20 cellular contexts compared by ENCODE assay signal in the genomic region with DNA sequence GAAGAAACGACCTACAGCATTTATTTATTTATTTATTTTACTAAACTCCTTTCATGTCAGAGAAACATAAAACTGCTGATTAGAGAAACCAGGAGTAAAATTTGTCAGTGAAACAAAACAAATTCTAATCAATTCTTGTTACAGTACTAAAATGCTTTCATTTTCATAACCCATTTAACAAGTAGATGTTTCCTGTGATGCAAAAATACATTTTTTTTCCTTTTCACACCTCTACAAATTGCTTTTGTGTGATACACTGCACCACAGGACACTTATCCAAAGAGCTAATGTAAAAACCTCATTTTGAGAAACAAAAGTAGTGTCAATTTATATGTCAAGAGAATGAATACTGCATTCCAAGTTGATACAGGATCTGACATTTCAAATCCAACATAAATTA.
DNase-seq lines count a peak whose midpoint lies in the region; ATAC-seq and TF ChIP-seq lines count a peak whose summit lies in the region.
"Had no signal": no experiment of that assay in that cellular context is flagged by ENCODE, and none has a peak within 500 bp of the region (broad histone marks: within the 10 kb centered on the region; RNA-seq: fewer than 3 reads in every experiment).

No MANE protein-coding gene starts in this region.

- intact Hi-C loops in left cardiac atrium (cut with DNase I) = no loop called here

- no peak overlapping the region for H3K27ac ChIP-seq in SJCRH30
- H3K27ac ChIP-seq: spleen had no signal

- ATAC-seq in GM18861 (IDR thresholded peaks at IDR 0.05; ENCODE audit: unreplicated experiment) = peak; percentile 51
- ATAC-seq in GM21423 (IDR thresholded peaks at IDR 0.05; ENCODE audit: unreplicated experiment) = peak; percentile 86
- peak; percentile 61 for ATAC-seq in HG03108 (IDR thresholded peaks at IDR 0.05; ENCODE audit: unreplicated experiment)
- peak; percentile 40 for ATAC-seq in SK-N-SH treated with all-trans-retinoic acid at 6 μM for 48 hours
- ATAC-seq in left cardiac atrium = no peak
- ATAC-seq: esophagus mucosa had no signal

- H3K27me3 ChIP-seq in SJCRH30 = no peaks in the 10 kb centered on the region
- H3K27me3 ChIP-seq: spleen had no signal

- H3K4me1 ChIP-seq in SJCRH30 = peaks cover 19% of the 10 kb centered on the region
- H3K4me1 ChIP-seq: spleen had no signal

- no peak overlapping the region for H3K4me3 ChIP-seq in SJCRH30
- H3K4me3 ChIP-seq: spleen had no signal

- no peak for DNase-seq in stimulated activated CD4-positive, alpha-beta T cell treated with anti-CD3 and anti-CD28 coated beads, Interleukin-2, amount 100 ng/mL, for 48 hours
- no peak for DNase-seq in inferior parietal cortex (ENCODE audit: extremely low spot score)
- DNase-seq in SJCRH30 = no peak
- no peak for DNase-seq in left cardiac atrium
- DNase-seq: activated CD4-positive, alpha-beta memory T cell treated with anti-CD3 and anti-CD28 coated beads for 36 hours; aorta; Calu3; cortex of kidney; GF-D8; KG1; NCI-H345; posterior cingulate gyrus; SHP77 treated with DMSO at 0.1 percent for 48 hours; spleen; substantia nigra had no signal

- H3K36me3 ChIP-seq in SJCRH30 = no peaks in the 10 kb centered on the region
- H3K36me3 ChIP-seq: spleen had no signal

- no peaks in the 10 kb centered on the region for H3K9me3 ChIP-seq in SJCRH30 (replicated peaks)

TF ChIP-seq in SK-N-SH treated with all-trans-retinoic acid at 6 μM for 48 hours, 23 proteins besides CTCF, POLR2A, EP300 and RAD21:
- TF ChIP-seq, protein P1, sequence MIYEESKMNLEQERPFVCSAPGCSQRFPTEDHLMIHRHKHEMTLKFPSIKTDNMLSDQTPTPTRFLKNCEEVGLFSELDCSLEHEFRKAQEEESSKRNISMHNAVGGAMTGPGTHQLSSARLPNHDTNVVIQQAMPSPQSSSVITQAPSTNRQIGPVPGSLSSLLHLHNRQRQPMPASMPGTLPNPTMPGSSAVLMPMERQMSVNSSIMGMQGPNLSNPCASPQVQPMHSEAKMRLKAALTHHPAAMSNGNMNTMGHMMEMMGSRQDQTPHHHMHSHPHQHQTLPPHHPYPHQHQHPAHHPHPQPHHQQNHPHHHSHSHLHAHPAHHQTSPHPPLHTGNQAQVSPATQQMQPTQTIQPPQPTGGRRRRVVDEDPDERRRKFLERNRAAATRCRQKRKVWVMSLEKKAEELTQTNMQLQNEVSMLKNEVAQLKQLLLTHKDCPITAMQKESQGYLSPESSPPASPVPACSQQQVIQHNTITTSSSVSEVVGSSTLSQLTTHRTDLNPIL (CRISPR knock-in tag; IDR thresholded peaks at IDR 0.05; ENCODE audit: low read depth) = no peak
- no peak for TF ChIP-seq ZNF8 (CRISPR knock-in tag; IDR thresholded peaks at IDR 0.05)
- TF ChIP-seq CSDC2 (CRISPR knock-in tag; IDR thresholded peaks at IDR 0.05) = no peak
- no peak for TF ChIP-seq RARB (CRISPR knock-in tag; IDR thresholded peaks at IDR 0.05)
- TF ChIP-seq ESRRG (CRISPR knock-in tag; IDR thresholded peaks at IDR 0.05) = no peak
- TF ChIP-seq ZNF70 (CRISPR knock-in tag; IDR thresholded peaks at IDR 0.05) = no peak
- TF ChIP-seq ZFP3 (CRISPR knock-in tag; IDR thresholded peaks at IDR 0.05) = no peak
- no peak for TF ChIP-seq ARNTL (CRISPR knock-in tag; IDR thresholded peaks at IDR 0.05; ENCODE audit: borderline replicate concordance, low read depth)

Comparison
In these comparisons a context has a peak if more than half of its experiments do, and no peak if none do; other contexts are left out.
1. ATAC-seq: peak in GM18861 (single experiment), GM21423 (single experiment), HG03108 (single experiment) and SK-N-SH treated with all-trans-retinoic acid at 6 μM for 48 hours (single experiment); none in left cardiac atrium (0 of 2).